8 cellular contexts compared by ENCODE assay signal in genomic region chr2:240134956-240135520, GRCh38. TPM values are rescaled to one million over a fixed set of nuclear protein-coding genes. Genes with fewer than 3 reads are reported as not detected.
DNase-seq lines count a peak whose midpoint lies in the region; ATAC-seq and TF ChIP-seq lines count a peak whose summit lies in the region.

No MANE protein-coding gene starts in this region.

- H3K4me3 ChIP-seq in breast epithelium, result peak overlapping the region; percentile 90 to 100 (median 97)

- peak overlapping the region; percentile 95 for H3K4me3 Mint-ChIP-seq in memory B cell
- H3K4me3 Mint-ChIP-seq in type B pancreatic cell, result peak overlapping the region; percentile 98

- peaks cover 14% of the 10 kb centered on the region for H3K36me3 Mint-ChIP-seq in memory B cell
- H3K36me3 Mint-ChIP-seq in type B pancreatic cell, result peaks cover 3% of the 10 kb centered on the region

- intact Hi-C loops in breast epithelium (cut with DNase I; ENCODE audit: low total_unique reads), result no loop called here

- TF ChIP-seq CTCF in breast epithelium (IDR thresholded peaks at IDR 0.05) (no peak), type B pancreatic cell (conservative IDR thresholded peaks at IDR 0.05) (no peak)

- ATAC-seq in memory B cell (ENCODE audit: low read depth) (no peak), GM19351 (IDR thresholded peaks at IDR 0.05; ENCODE audit: unreplicated experiment) (no peak)

- peak overlapping the region in 1 of 2 donors; percentile 67 for H3K27ac ChIP-seq in breast epithelium

- H3K36me3 ChIP-seq in breast epithelium, result no peaks in the 10 kb centered on the region

- peaks cover 22% of the 10 kb centered on the region for H3K4me1 Mint-ChIP-seq in memory B cell
- H3K4me1 Mint-ChIP-seq in type B pancreatic cell (ENCODE audit: unreplicated experiment), result peaks cover 13% of the 10 kb centered on the region

- peaks cover 4 to 14% of the 10 kb centered on the region in 2 donors for H3K4me1 ChIP-seq in breast epithelium

- H3K27ac Mint-ChIP-seq in memory B cell (peak overlapping the region; percentile 93), type B pancreatic cell (peak overlapping the region; percentile 76)

- no peaks in the 10 kb centered on the region for H3K9me3 ChIP-seq in breast epithelium

- peak; percentile 52 for DNase-seq in activated CD8-positive, alpha-beta memory T cell treated with anti-CD3 and anti-CD28 coated beads, Interleukin-2, amount 50 U/mL, for 48 hours
- no peak for DNase-seq in activated CD8-positive, alpha-beta memory T cell treated with anti-CD3 and anti-CD28 coated beads, Interleukin-2, amount 50 U/mL, for 4 hours
- DNase-seq in breast epithelium (ENCODE audit: low spot score in 2 of 2), result peak in 1 of 2 donors; percentile 41
- no peak for DNase-seq in memory B cell (ENCODE audit: low spot score in 2 of 2)
- DNase-seq in type B pancreatic cell (ENCODE audit: extremely low spot score, unreplicated experiment), result peak; percentile 54
- DNase-seq in NCI-H526 (lab: John Stamatoyannopoulos, UW), result no peak
- DNase-seq in NCI-H2196 treated with DMSO at 0.1 percent for 48 hours (lab: John Stamatoyannopoulos, UW; ENCODE audit: unreplicated experiment), result no peak

- H3K9me3 Mint-ChIP-seq in memory B cell, result no peaks in the 10 kb centered on the region
- H3K9me3 Mint-ChIP-seq in type B pancreatic cell, result no peaks in the 10 kb centered on the region

- no peak for TF ChIP-seq POLR2A in breast epithelium (IDR thresholded peaks at IDR 0.05)

- no peaks in the 10 kb centered on the region for H3K27me3 ChIP-seq in breast epithelium

- H3K27me3 Mint-ChIP-seq in memory B cell, result no peaks in the 10 kb centered on the region
- H3K27me3 Mint-ChIP-seq in type B pancreatic cell, result peaks cover 9% of the 10 kb centered on the region

RNA-seq across cellular contexts. Expression of gene COPS9, which starts 1.1 kb away (rescaled TPM):
- total RNA-seq in breast epithelium, result 100 to 1,000 TPM; 174 to 267 (median 250) TPM
- total RNA-seq in type B pancreatic cell (ENCODE audit: low replicate concordance), result 131 and 156 TPM in 2 replicates

RNA-seq across cellular contexts. Expression of gene OTOS, which starts 5.4 kb away (rescaled TPM):
- total RNA-seq in breast epithelium, result not detected
- not detected in 2 replicates for total RNA-seq in type B pancreatic cell (ENCODE audit: low replicate concordance)

Comparison
In these comparisons a context has a peak if more than half of its experiments do, and no peak if none do; other contexts are left out.
1. DNase-seq: peak in activated CD8-positive, alpha-beta memory T cell treated with anti-CD3 and anti-CD28 coated beads, Interleukin-2, amount 50 U/mL, for 48 hours (single experiment) and type B pancreatic cell (single experiment); none in activated CD8-positive, alpha-beta memory T cell treated with anti-CD3 and anti-CD28 coated beads, Interleukin-2, amount 50 U/mL, for 4 hours (single experiment), memory B cell (0 of 2), NCI-H526 (0 of 2) and NCI-H2196 treated with DMSO at 0.1 percent for 48 hours (single experiment).